In the genomic region with DNA sequence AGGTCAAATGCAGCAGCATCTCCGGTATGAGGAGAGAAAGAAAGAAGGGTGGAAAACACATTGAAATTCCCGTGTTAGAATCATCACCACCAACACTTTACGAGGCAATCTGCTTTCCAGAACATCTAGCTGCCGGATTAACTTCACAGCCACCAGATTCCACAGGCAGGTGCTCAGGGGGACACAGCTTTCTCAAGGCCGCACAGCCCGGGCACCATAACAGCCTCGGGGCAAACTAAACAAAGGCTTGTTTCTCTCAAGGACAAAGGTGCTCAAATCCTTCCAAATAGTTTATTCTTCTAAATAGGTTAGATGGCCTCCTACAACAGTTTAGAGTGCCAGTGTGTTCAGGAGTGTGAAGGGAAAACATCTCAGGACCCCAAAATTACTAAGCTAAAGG, we compare ENCODE assay signal across 18 cellular contexts.
A peak's percentile ranks its signal among the peaks of the same experiment; 100 is the strongest.
DNase-seq lines count a peak whose midpoint lies in the region; ATAC-seq and TF ChIP-seq lines count a peak whose summit lies in the region.
"Had no signal": no experiment of that assay in that cellular context is flagged by ENCODE, and none has a peak within 500 bp of the region (broad histone marks: within the 10 kb centered on the region; RNA-seq: fewer than 3 reads in every experiment).

No MANE protein-coding gene starts in this region.

- H3K9me3 Mint-ChIP-seq in glutamatergic neuron (ENCODE audit: unreplicated experiment), result peaks cover 14% of the 10 kb centered on the region
- no peaks in the 10 kb centered on the region for H3K9me3 Mint-ChIP-seq in naive thymus-derived CD8-positive, alpha-beta T cell

- POLR2A ChIA-PET in naive thymus-derived CD8-positive, alpha-beta T cell (lab: Charles Lee), result no interaction called here

- peak overlapping the region; percentile 68 for H3K4me3 Mint-ChIP-seq in glutamatergic neuron (ENCODE audit: unreplicated experiment)
- H3K4me3 Mint-ChIP-seq in naive thymus-derived CD8-positive, alpha-beta T cell, result no peak overlapping the region

- H3K36me3 Mint-ChIP-seq in glutamatergic neuron (ENCODE audit: unreplicated experiment), result no peaks in the 10 kb centered on the region
- H3K36me3 Mint-ChIP-seq in naive thymus-derived CD8-positive, alpha-beta T cell, result no peaks in the 10 kb centered on the region

- H3K27ac Mint-ChIP-seq in glutamatergic neuron (ENCODE audit: unreplicated experiment), result peak overlapping the region; percentile 56
- no peak overlapping the region for H3K27ac Mint-ChIP-seq in naive thymus-derived CD8-positive, alpha-beta T cell

- intact Hi-C loops in posterior vena cava (cut with DNase I), result no loop called here

- DNase-seq in NCI-H1417 (lab: John Stamatoyannopoulos, UW) (peak in 2 of 3 experiments; percentile 20 to 47), NCI-H1417 treated with DMSO at 0.1 percent for 48 hours (lab: John Stamatoyannopoulos, UW) (no peak), NCI-H146 treated with DMSO at 0.1 percent for 48 hours (lab: John Stamatoyannopoulos, UW; ENCODE audit: unreplicated experiment) (peak; percentile 66), glutamatergic neuron (no peak), posterior vena cava (ENCODE audit: low spot score) (peak; percentile 10), dermis blood vessel endothelial cell (no peak), SHP77 (lab: John Stamatoyannopoulos, UW) (no peak)
- no peak for DNase-seq in naive thymus-derived CD8-positive, alpha-beta T cell
- DNase-seq: GF-D8; GM23248; NCI-H1436; NCI-H2081 treated with DMSO at 0.1 percent for 48 hours; NCI-H526 treated with DMSO at 0.1 percent for 48 hours; NK-92 treated with Interleukin-12 subunit alpha and Interleukin-12 subunit beta, amount 100 ng/mL, for 24 hours; OCI-M1; SIG-M5 had no signal

- peaks cover 58% of the 10 kb centered on the region for H3K4me1 Mint-ChIP-seq in glutamatergic neuron (ENCODE audit: low read depth, unreplicated experiment)
- H3K4me1 Mint-ChIP-seq in naive thymus-derived CD8-positive, alpha-beta T cell, result no peaks in the 10 kb centered on the region

- peaks cover 10% of the 10 kb centered on the region for H3K27me3 Mint-ChIP-seq in glutamatergic neuron (ENCODE audit: unreplicated experiment)
- H3K27me3 Mint-ChIP-seq in naive thymus-derived CD8-positive, alpha-beta T cell, result peaks cover 6 to 65% (median 20%) of the 10 kb centered on the region in 5 donors

- no peak for TF ChIP-seq CTCF in glutamatergic neuron (IDR thresholded peaks at IDR 0.05; ENCODE audit: partially characterized antibody, unreplicated experiment)

- no peak for ATAC-seq in naive thymus-derived CD8-positive, alpha-beta T cell
- ATAC-seq: HCT116, K562 had no signal

Comparison
In these comparisons a context has a peak if more than half of its experiments do, and no peak if none do; other contexts are left out.
1. DNase-seq: peak in NCI-H1417 (2 of 3), NCI-H146 treated with DMSO at 0.1 percent for 48 hours (single experiment) and posterior vena cava (single experiment); none in NCI-H1417 treated with DMSO at 0.1 percent for 48 hours (single experiment), glutamatergic neuron (single experiment), naive thymus-derived CD8-positive, alpha-beta T cell (0 of 10), dermis blood vessel endothelial cell (single experiment) and SHP77 (0 of 2).